Comparison of ENCODE assay signal across 10 cellular contexts in the genomic region with DNA sequence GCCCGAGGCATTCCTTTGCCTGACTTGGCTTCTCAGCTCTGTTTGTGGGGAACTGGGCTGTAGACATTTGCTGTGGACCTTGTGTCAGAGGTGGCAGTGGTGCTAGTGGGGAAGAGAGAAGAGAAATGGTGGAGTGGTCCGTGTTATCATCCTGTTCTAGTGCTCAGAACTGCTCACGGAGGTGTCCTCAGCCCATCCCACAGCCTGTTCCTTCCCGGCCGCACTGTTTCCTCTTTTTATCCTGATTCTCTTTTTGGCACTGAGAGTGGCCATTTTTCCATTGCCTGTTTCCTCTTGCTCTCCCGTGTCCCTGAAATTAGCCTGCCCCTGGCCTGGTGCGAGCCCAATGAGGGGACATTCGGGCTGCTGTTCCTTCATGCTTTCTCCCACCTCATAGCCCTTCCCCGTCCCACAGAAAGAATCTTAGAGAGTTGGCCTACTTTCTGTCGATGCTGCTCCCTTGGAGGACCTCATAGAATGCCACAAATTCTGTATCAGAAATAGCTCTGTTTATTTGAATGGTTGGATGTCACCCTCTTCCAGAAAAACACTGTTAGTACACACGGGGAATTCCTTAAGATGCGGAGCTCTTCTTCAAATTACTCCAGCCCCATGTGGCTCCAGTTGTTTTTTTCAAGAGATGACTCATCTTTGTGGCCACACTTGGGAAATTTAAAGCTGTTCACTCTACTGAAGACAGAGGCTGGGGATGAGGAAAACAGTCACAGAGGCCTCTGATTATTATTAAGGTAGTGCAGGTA. TPM values are rescaled to one million over a fixed set of nuclear protein-coding genes. Genes with fewer than 3 reads are reported as not detected.
DNase-seq lines count a peak whose midpoint lies in the region; ATAC-seq and TF ChIP-seq lines count a peak whose summit lies in the region.
"Had no signal": no experiment of that assay in that cellular context is flagged by ENCODE, and none has a peak within 500 bp of the region (broad histone marks: within the 10 kb centered on the region; RNA-seq: fewer than 3 reads in every experiment).

No MANE protein-coding gene starts in this region.

- H3K36me3 ChIP-seq in esophagus muscularis mucosa (no peaks in the 10 kb centered on the region), parathyroid adenoma (ENCODE audit: control insufficient read depth, insufficient read depth, low read length) (no peaks in the 10 kb centered on the region)

- H3K4me3 ChIP-seq in esophagus muscularis mucosa (no peak overlapping the region), parathyroid adenoma (ENCODE audit: low read depth, low read length) (no peak overlapping the region)

- H3K9ac ChIP-seq in parathyroid adenoma, result no peak overlapping the region

- H3K27ac ChIP-seq in esophagus muscularis mucosa (replicated peaks in 1 of 4) (peak overlapping the region in 3 of 4 donors; percentile 6 to 26 (median 24)), parathyroid adenoma (peak overlapping the region; percentile 43)
- H3K27ac ChIP-seq: VCaP had no signal

- intact Hi-C loops in esophagus muscularis mucosa (cut with DNase I), result no loop called here

- H3K9me3 ChIP-seq in esophagus muscularis mucosa (no peaks in the 10 kb centered on the region), parathyroid adenoma (ENCODE audit: control insufficient read depth, low read length) (no peaks in the 10 kb centered on the region)

- peaks cover 12 to 23% (median 21%) of the 10 kb centered on the region in 4 donors for H3K4me1 ChIP-seq in esophagus muscularis mucosa
- H3K4me1 ChIP-seq in parathyroid adenoma, result peaks cover 9% of the 10 kb centered on the region

- DNase-seq in CD1c-positive myeloid dendritic cell (ENCODE audit: extremely low spot score) (peak; percentile 14), esophagus muscularis mucosa (ENCODE audit: extremely low spot score) (no peak), LoVo (ENCODE audit: low spot score) (no peak), NCI-H345 (lab: John Stamatoyannopoulos, UW) (no peak)
- DNase-seq: NCI-H2081 treated with DMSO at 0.1 percent for 48 hours had no signal

- H2AFZ ChIP-seq in parathyroid adenoma, result no peak overlapping the region

- H3K27me3 ChIP-seq in esophagus muscularis mucosa, result no peaks in the 10 kb centered on the region
- no peaks in the 10 kb centered on the region for H3K27me3 ChIP-seq in parathyroid adenoma (ENCODE audit: control insufficient read depth, insufficient read depth, low read length)

- TF ChIP-seq EP300 in esophagus muscularis mucosa (IDR thresholded peaks at IDR 0.05), result no peak

- ATAC-seq in HG02571 (IDR thresholded peaks at IDR 0.05; ENCODE audit: unreplicated experiment) (no peak), GM18907 (IDR thresholded peaks at IDR 0.05; ENCODE audit: unreplicated experiment) (no peak)

- no peak for TF ChIP-seq POLR2A in esophagus muscularis mucosa (IDR thresholded peaks at IDR 0.05; ENCODE audit: low read depth)

- peaks cover 25% of the 10 kb centered on the region for H3K79me2 ChIP-seq in parathyroid adenoma

- TF ChIP-seq CTCF in esophagus muscularis mucosa (IDR thresholded peaks at IDR 0.05) (no peak), parathyroid adenoma (IDR thresholded peaks at IDR 0.05) (no peak)

- H3K4me2 ChIP-seq in parathyroid adenoma (ENCODE audit: low read length), result no peak overlapping the region

- WGBS in esophagus muscularis mucosa, result 66% methylated on average over 12 of the region's 12 CpGs

TF ChIP-seq in PFSK-1, 5 proteins besides CTCF, POLR2A, EP300 and RAD21:
- TF ChIP-seq FOXP2 (optimal IDR thresholded peaks at IDR 0.05; ENCODE audit: borderline replicate concordance, extremely low read depth, extremely low read length, insufficient read depth) (no peak), SIN3A (IDR thresholded peaks at IDR 0.05; ENCODE audit: borderline replicate concordance, insufficient read depth, low read length) (peak; percentile 52; the same call in 1 of the 2 replicates)

RNA-seq across cellular contexts. Expression of gene FARS2, which starts 26.1 kb away (rescaled TPM):
- polyA plus RNA-seq in PFSK-1 (2012; ENCODE audit: insufficient read length, low read depth), result 17.0 TPM
- total RNA-seq in esophagus muscularis mucosa, result 10 to 100 TPM; 10.6 to 24.9 (median 15.2) TPM

RNA-seq across cellular contexts. Expression of gene LYRM4, which starts 26.6 kb away (rescaled TPM):
- polyA plus RNA-seq in PFSK-1 (2012; ENCODE audit: insufficient read length, low read depth), result 20.6 TPM
- 10 to 100 TPM; 16.9 to 20.9 (median 18.4) TPM for total RNA-seq in esophagus muscularis mucosa
